In genomic region chr13:41528021-41528420, GRCh38 we compare ENCODE assay signal across 24 cellular contexts.
A peak's percentile ranks its signal among the peaks of the same experiment; 100 is the strongest.
DNase-seq lines count a peak whose midpoint lies in the region; ATAC-seq and TF ChIP-seq lines count a peak whose summit lies in the region.
"Had no signal": no experiment of that assay in that cellular context is flagged by ENCODE, and none has a peak within 500 bp of the region (broad histone marks: within the 10 kb centered on the region; RNA-seq: fewer than 3 reads in every experiment).

No MANE protein-coding gene starts in this region.

- ATAC-seq in IMR-90 (ENCODE audit: low read depth) (no peak), HG03432 (IDR thresholded peaks at IDR 0.05; ENCODE audit: unreplicated experiment) (no peak)
- ATAC-seq: A549, GM12878 had no signal

- H2BK5ac ChIP-seq in IMR-90 (ENCODE audit: low read depth, low read length, poor library complexity, severe bottlenecking) = no peak overlapping the region

- no peak overlapping the region for H3K18ac ChIP-seq in IMR-90 (ENCODE audit: low read depth, low read length)

- no peak overlapping the region for H3K9ac ChIP-seq in IMR-90 (ENCODE audit: low read depth, low read length)
- H3K9ac ChIP-seq: BLaER1 treated with 17β-estradiol and CSF1 and Interleukin-3, amounts not matched to agents 10 nM and 100 nM had no signal

- peaks cover 7% of the 10 kb centered on the region for H3K27me3 Mint-ChIP-seq in activated CD4-positive, alpha-beta T cell treated with anti-CD3 and anti-CD28 coated beads, Interleukin-2, amount 10 ng/mL, durations not matched to agents 24 days and 14 days
- peaks cover 22% of the 10 kb centered on the region for H3K27me3 Mint-ChIP-seq in progenitor cell of endocrine pancreas
- H3K27me3 Mint-ChIP-seq: CD4-positive, alpha-beta T cell had no signal

- CTCF ChIA-PET in IMR-90 (lab: Yijun Ruan, JAX) (no interaction called here), OCI-LY7 (lab: Charles Lee; ENCODE audit: unreplicated experiment) (no interaction called here)

- no peaks in the 10 kb centered on the region for H3K9me1 ChIP-seq in IMR-90 (ENCODE audit: insufficient read depth, low read length)

- H3K79me2 ChIP-seq in OCI-LY7 (ENCODE audit: insufficient read depth, low read depth, low read length) = no peaks in the 10 kb centered on the region

- no peak overlapping the region for H3K14ac ChIP-seq in IMR-90 (replicated peaks; ENCODE audit: low read depth, low read length)

- intact Hi-C loops in activated CD4-positive, alpha-beta T cell treated with anti-CD3 and anti-CD28 coated beads, Interleukin-2, amount 10 ng/mL, durations not matched to agents 24 days and 14 days (cut with micrococcal nuclease) = no loop called here
- intact Hi-C loops in IMR-90 (cut with micrococcal nuclease) (no loop called here), OCI-LY7 (cut with micrococcal nuclease; ENCODE audit: unreplicated experiment) (no loop called here)

- dilution Hi-C loops in IMR-90 (cut with HindIII; ENCODE audit: low sequenced_read_pairs, unreplicated experiment) = no loop called here

- no peak for TF ChIP-seq POLR2A in IMR-90 (IDR thresholded peaks at IDR 0.05; ENCODE audit: low read depth, low read length)

- no TSS peak for BruUV-seq in IMR-90 (replicated peaks; lab: Mats Ljungman, UMichigan)
- BruUV-seq in OCI-LY7 (replicated peaks; lab: Mats Ljungman, UMichigan) = no TSS peak

- 0 out of 2 replicates have a peak overlapping the region, but pooled peaks have one; percentile 33 for H2AK5ac ChIP-seq in IMR-90 (ENCODE audit: low read depth, low read length)

- H3K9me2 ChIP-seq in OCI-LY7 (ENCODE audit: insufficient read depth, low read length) = no peaks in the 10 kb centered on the region

- WGBS in IMR-90 (ENCODE audit: extremely low coverage in 2 of 2, insufficient read length in 1 of 2), 2 experiments = 100% methylated on average over 2 of the region's 3 CpGs; no CpG with 5 or more reads in 1 of the 2 experiments

- H4K5ac ChIP-seq in IMR-90 (ENCODE audit: low read depth, low read length) = no peak overlapping the region

- no peaks in the 10 kb centered on the region for H3K36me3 Mint-ChIP-seq in activated CD4-positive, alpha-beta T cell treated with anti-CD3 and anti-CD28 coated beads, Interleukin-2, amount 10 ng/mL, durations not matched to agents 24 days and 14 days (ENCODE audit: low read depth)
- no peaks in the 10 kb centered on the region for H3K36me3 Mint-ChIP-seq in progenitor cell of endocrine pancreas (ENCODE audit: insufficient read depth)
- H3K36me3 Mint-ChIP-seq: CD14-positive monocyte; CD8-positive, alpha-beta memory T cell had no signal

- H2BK120ac ChIP-seq in IMR-90 (ENCODE audit: low read depth, low read length) = no peak overlapping the region

- in situ Hi-C loops in IMR-90 (cut with MboI; ENCODE audit: low sequenced_read_pairs) = no loop called here

- H3K27ac ChIP-seq in IMR-90 (ENCODE audit: insufficient read depth, low read length) = no peak overlapping the region
- no peak overlapping the region for H3K27ac ChIP-seq in OCI-LY7 (ENCODE audit: low read depth, low read length, poor library complexity, severe bottlenecking)
- H3K27ac ChIP-seq: A549; BLaER1 treated with 17β-estradiol and CSF1 and Interleukin-3, amounts not matched to agents 10 nM and 100 nM had no signal

- no peak for TF ChIP-seq RAD21 in IMR-90 (IDR thresholded peaks at IDR 0.05; ENCODE audit: low read length)

- no peak overlapping the region for H2BK20ac ChIP-seq in IMR-90 (ENCODE audit: low read depth, low read length)

- H3K27ac Mint-ChIP-seq in activated CD4-positive, alpha-beta T cell treated with anti-CD3 and anti-CD28 coated beads, Interleukin-2, amount 10 ng/mL, durations not matched to agents 24 days and 14 days = no peak overlapping the region
- peak overlapping the region; percentile 37 for H3K27ac Mint-ChIP-seq in progenitor cell of endocrine pancreas
- H3K27ac Mint-ChIP-seq: CD4-positive, alpha-beta T cell; HFFc6 had no signal

- H3K4me2 ChIP-seq in IMR-90 (ENCODE audit: low read depth, low read length) = no peak overlapping the region
- no peak overlapping the region for H3K4me2 ChIP-seq in OCI-LY7 (ENCODE audit: low read length)
- H3K4me2 ChIP-seq: A549; BLaER1 treated with 17β-estradiol and CSF1 and Interleukin-3, amounts not matched to agents 10 nM and 100 nM had no signal

- H3K27me3 ChIP-seq in IMR-90 (ENCODE audit: control insufficient read depth, insufficient read depth, low read length) = no peaks in the 10 kb centered on the region; the same call in 1 of the 2 replicates
- H3K27me3 ChIP-seq: BLaER1 treated with 17β-estradiol and CSF1 and Interleukin-3, amounts not matched to agents 10 nM and 100 nM had no signal

- no peak overlapping the region for H2AFZ ChIP-seq in IMR-90 (replicated peaks; ENCODE audit: low read length, poor library complexity)
- peak overlapping the region; percentile 4; the same call in 1 of the 2 replicates for H2AFZ ChIP-seq in OCI-LY7 (ENCODE audit: low read length)

- H3K4me1 ChIP-seq in IMR-90 (ENCODE audit: control insufficient read depth, insufficient read depth, low read length) (no peaks in the 10 kb centered on the region), OCI-LY7 (ENCODE audit: insufficient read depth, low read length, poor library complexity, severe bottlenecking) (peaks cover 11% of the 10 kb centered on the region)
- H3K4me1 ChIP-seq: A549; BE2C; BLaER1 treated with 17β-estradiol and CSF1 and Interleukin-3, amounts not matched to agents 10 nM and 100 nM had no signal

- no peaks in the 10 kb centered on the region for H3K79me1 ChIP-seq in IMR-90 (ENCODE audit: low read depth in 1 of 2, low read length in 2 of 2)

- H2AK9ac ChIP-seq in IMR-90 (replicated peaks; ENCODE audit: low read depth, low read length, poor library complexity) = no peak overlapping the region

- no peak overlapping the region for H3K4ac ChIP-seq in IMR-90 (ENCODE audit: low read depth, low read length)

- POLR2A ChIA-PET in IMR-90 (lab: Charles Lee; ENCODE audit: unreplicated experiment) (no interaction called here), OCI-LY7 (lab: Charles Lee) (interaction anchor here (0.6 to 0.8 kb wide), 3 partner anchors 29 to 152 kb away, joined by 3 read pairs; no protein-coding TSS in a partner anchor)

- H3K4me3 ChIP-seq in IMR-90 (ENCODE audit: insufficient read depth, low read depth, low read length) (no peak overlapping the region), OCI-LY7 (ENCODE audit: low read depth, low read length, poor library complexity, severe bottlenecking) (no peak overlapping the region)
- H3K4me3 ChIP-seq: A549; BLaER1 treated with 17β-estradiol and CSF1 and Interleukin-3, amounts not matched to agents 10 nM and 100 nM; GM12878; HAP-1 had no signal

- H3K9me3 ChIP-seq in IMR-90 (ENCODE audit: control insufficient read depth, insufficient read depth, low read length) (no peaks in the 10 kb centered on the region), OCI-LY7 (ENCODE audit: low read length) (peaks cover 15% of the 10 kb centered on the region; the same call in 1 of the 2 replicates)
- H3K9me3 ChIP-seq: A549, BE2C, HAP-1 had no signal

- no peak overlapping the region for H4K91ac ChIP-seq in IMR-90 (ENCODE audit: insufficient read depth, low read depth, low read length)

- H4K20me1 ChIP-seq in IMR-90 (ENCODE audit: insufficient read depth, low read length) (no peaks in the 10 kb centered on the region), OCI-LY7 (ENCODE audit: insufficient read depth, low read length) (no peaks in the 10 kb centered on the region)
- H4K20me1 ChIP-seq: BLaER1 treated with 17β-estradiol and CSF1 and Interleukin-3, amounts not matched to agents 10 nM and 100 nM had no signal

- H2BK15ac ChIP-seq in IMR-90 (ENCODE audit: low read depth, low read length) = no peak overlapping the region

- no peaks in the 10 kb centered on the region for H3K36me3 ChIP-seq in IMR-90 (ENCODE audit: control insufficient read depth, insufficient read depth, low read length)
- H3K36me3 ChIP-seq in OCI-LY7 (ENCODE audit: insufficient read depth, low read length) = no peaks in the 10 kb centered on the region; the same call in 1 of the 2 replicates
- H3K36me3 ChIP-seq: BE2C; BLaER1 treated with 17β-estradiol and CSF1 and Interleukin-3, amounts not matched to agents 10 nM and 100 nM; HAP-1 had no signal

- no peak for TF ChIP-seq CTCF in IMR-90 (conservative IDR thresholded peaks at IDR 0.05; ENCODE audit: low read depth, low read length)
- no peak for TF ChIP-seq CTCF in OCI-LY7 (conservative IDR thresholded peaks at IDR 0.05; ENCODE audit: low read length)
- no peak for TF ChIP-seq CTCF in progenitor cell of endocrine pancreas (IDR thresholded peaks at IDR 0.05; ENCODE audit: unreplicated experiment)

- peaks cover 10% of the 10 kb centered on the region for H3K9me3 Mint-ChIP-seq in activated CD4-positive, alpha-beta T cell treated with anti-CD3 and anti-CD28 coated beads, Interleukin-2, amount 10 ng/mL, durations not matched to agents 24 days and 14 days
- H3K9me3 Mint-ChIP-seq in progenitor cell of endocrine pancreas (ENCODE audit: low read depth) = no peaks in the 10 kb centered on the region
- H3K9me3 Mint-ChIP-seq: CD4-positive, alpha-beta T cell; CD8-positive, alpha-beta memory T cell; HFFc6 had no signal

- no peak overlapping the region for H3K4me3 Mint-ChIP-seq in activated CD4-positive, alpha-beta T cell treated with anti-CD3 and anti-CD28 coated beads, Interleukin-2, amount 10 ng/mL, durations not matched to agents 24 days and 14 days
- H3K4me3 Mint-ChIP-seq in progenitor cell of endocrine pancreas (ENCODE audit: low read depth) = no peak overlapping the region
- H3K4me3 Mint-ChIP-seq: CD14-positive monocyte; CD4-positive, alpha-beta T cell; CD8-positive, alpha-beta memory T cell; HFFc6 had no signal

- no peaks in the 10 kb centered on the region for H3K4me1 Mint-ChIP-seq in activated CD4-positive, alpha-beta T cell treated with anti-CD3 and anti-CD28 coated beads, Interleukin-2, amount 10 ng/mL, durations not matched to agents 24 days and 14 days
- peaks cover 7% of the 10 kb centered on the region for H3K4me1 Mint-ChIP-seq in progenitor cell of endocrine pancreas (ENCODE audit: low read depth)

- H3K23ac ChIP-seq in IMR-90 (ENCODE audit: low read depth, low read length) = no peak overlapping the region

- no peak overlapping the region for H4K8ac ChIP-seq in IMR-90 (ENCODE audit: low read depth in 2 of 2, low read length in 2 of 2)

- peak; percentile 32 for DNase-seq in activated CD4-positive, alpha-beta T cell treated with anti-CD3 and anti-CD28 coated beads, Interleukin-2, amount 10 ng/mL, durations not matched to agents 24 days and 14 days
- DNase-seq in activated CD4-positive, alpha-beta T cell treated with anti-CD3 and anti-CD28 coated beads, Interleukin-2, amount 50 U/mL, for 1 hour = no peak
- DNase-seq in IMR-90 (no peak), OCI-LY7 (ENCODE audit: low spot score) (no peak), progenitor cell of endocrine pancreas (ENCODE audit: low spot score, unreplicated experiment) (no peak), NCI-H1092 (lab: John Stamatoyannopoulos, UW) (no peak)
- DNase-seq: 8988T; ACHN; AML-193; BE2C; CD4-positive, alpha-beta T cell; CD8-positive, alpha-beta memory T cell; DMS 273 treated with DMSO at 0.1 percent for 48 hours; DMS79; EL; GDM1; GOT3; HFFc6 had no signal

- no peak overlapping the region for H3K56ac ChIP-seq in IMR-90 (ENCODE audit: extremely low read depth, insufficient read depth, low read length)

TF ChIP-seq in IMR-90, 13 proteins besides CTCF, POLR2A, EP300 and RAD21:
- no peak for TF ChIP-seq BHLHE40 (IDR thresholded peaks at IDR 0.05; ENCODE audit: low read depth, low read length)
